ENCODE assay signal across 8 cellular contexts in genomic region chr19:14419038-14419813, GRCh38. TPM values are rescaled to one million over a fixed set of nuclear protein-coding genes. Genes with fewer than 3 reads are reported as not detected.
A peak's percentile ranks its signal among the peaks of the same experiment; 100 is the strongest.
DNase-seq lines count a peak whose midpoint lies in the region; ATAC-seq and TF ChIP-seq lines count a peak whose summit lies in the region.

Gene DDX39A, minus strand, starts transcription at chr19:14419341. Its CDS starts 6,121 bp downstream, at chr19:14413220.

- H3K4me3 Mint-ChIP-seq in T-helper 1 cell treated with Interleukin-12 subunit alpha and Interleukin-12 subunit beta and Interleukin-4 antibody, amounts not matched to agents 30 μg/mL and 1 μg/mL, for 36 hours, result peak within 1 kb of the TSS; percentile 95
- H3K4me3 Mint-ChIP-seq in progenitor cell of endocrine pancreas (ENCODE audit: low read depth), result peak within 1 kb of the TSS; percentile 93

- no peak for TF ChIP-seq CTCF in GM13977 (IDR thresholded peaks at IDR 0.05; ENCODE audit: extremely low read depth, insufficient read depth, missing control alignments)
- TF ChIP-seq CTCF in left ventricle myocardium inferior (IDR thresholded peaks at IDR 0.05; ENCODE audit: borderline replicate concordance), result no peak
- no peak for TF ChIP-seq CTCF in progenitor cell of endocrine pancreas (IDR thresholded peaks at IDR 0.05; ENCODE audit: unreplicated experiment)

- peak within 1 kb of the TSS; percentile 99 for H3K27ac Mint-ChIP-seq in T-helper 1 cell treated with Interleukin-12 subunit alpha and Interleukin-12 subunit beta and Interleukin-4 antibody, amounts not matched to agents 30 μg/mL and 1 μg/mL, for 36 hours
- peak within 1 kb of the TSS; percentile 98 for H3K27ac Mint-ChIP-seq in progenitor cell of endocrine pancreas

- no peaks in the 10 kb centered on the region for H3K9me3 Mint-ChIP-seq in T-helper 1 cell treated with Interleukin-12 subunit alpha and Interleukin-12 subunit beta and Interleukin-4 antibody, amounts not matched to agents 30 μg/mL and 1 μg/mL, for 36 hours
- no peaks in the 10 kb centered on the region for H3K9me3 Mint-ChIP-seq in progenitor cell of endocrine pancreas (ENCODE audit: low read depth)

- DNase-seq in GM13977 (ENCODE audit: low spot score) (peak; percentile 98), NCI-H1694 (lab: John Stamatoyannopoulos, UW) (peak; percentile 99), amniotic stem cell (lab: John Stamatoyannopoulos, UW) (peak; percentile 99), left ventricle myocardium inferior (peak; percentile 98), progenitor cell of endocrine pancreas (ENCODE audit: low spot score, unreplicated experiment) (peak; percentile 89), ureter (ENCODE audit: low spot score) (peak; percentile 99)

- no peaks in the 10 kb centered on the region for H3K9me3 ChIP-seq in left ventricle myocardium inferior (replicated peaks)

- peak within 1 kb of the TSS; percentile 96 for H3K4me3 ChIP-seq in left ventricle myocardium inferior

- in situ Hi-C loops in GM13977 (cut with MboI; ENCODE audit: low pct_unique_long_range_greater_than_20kb, low sequenced_read_pairs, unreplicated experiment), result no loop called here

- H3K27me3 Mint-ChIP-seq in T-helper 1 cell treated with Interleukin-12 subunit alpha and Interleukin-12 subunit beta and Interleukin-4 antibody, amounts not matched to agents 30 μg/mL and 1 μg/mL, for 36 hours (ENCODE audit: low read depth), result no peaks in the 10 kb centered on the region
- no peaks in the 10 kb centered on the region for H3K27me3 Mint-ChIP-seq in progenitor cell of endocrine pancreas

- H3K4me1 Mint-ChIP-seq in T-helper 1 cell treated with Interleukin-12 subunit alpha and Interleukin-12 subunit beta and Interleukin-4 antibody, amounts not matched to agents 30 μg/mL and 1 μg/mL, for 36 hours (ENCODE audit: low read depth), result peaks cover 33% of the 10 kb centered on the region
- H3K4me1 Mint-ChIP-seq in progenitor cell of endocrine pancreas (ENCODE audit: low read depth), result peaks cover 12% of the 10 kb centered on the region

- H3K36me3 ChIP-seq in left ventricle myocardium inferior, result no peaks in the 10 kb centered on the region

- peaks cover 43% of the 10 kb centered on the region for H3K4me1 ChIP-seq in left ventricle myocardium inferior

- ATAC-seq in HG02884 (IDR thresholded peaks at IDR 0.05; ENCODE audit: unreplicated experiment), result peak; percentile 85

- peak within 1 kb of the TSS; percentile 90 for H3K27ac ChIP-seq in left ventricle myocardium inferior (replicated peaks)

- intact Hi-C loops in left ventricle myocardium inferior (cut with micrococcal nuclease), result no loop called here

- H3K27me3 ChIP-seq in left ventricle myocardium inferior (ENCODE audit: low read depth), result no peaks in the 10 kb centered on the region

- H3K36me3 Mint-ChIP-seq in T-helper 1 cell treated with Interleukin-12 subunit alpha and Interleukin-12 subunit beta and Interleukin-4 antibody, amounts not matched to agents 30 μg/mL and 1 μg/mL, for 36 hours (ENCODE audit: low read depth), result peaks cover 18% of the 10 kb centered on the region
- peaks cover 4% of the 10 kb centered on the region for H3K36me3 Mint-ChIP-seq in progenitor cell of endocrine pancreas (ENCODE audit: insufficient read depth)

RNA-seq across cellular contexts. Expression of gene DDX39A, which starts in this region (rescaled TPM):
- total RNA-seq in left ventricle myocardium inferior (33.4 TPM), progenitor cell of endocrine pancreas (66.9 and 74.2 TPM in 2 replicates), ureter (55.2 TPM)

Comparison
In these comparisons a context has a peak if more than half of its experiments do, and no peak if none do; other contexts are left out.
1. Peak in every context shown above with its lines: DNase-seq, ATAC-seq, H3K4me3 ChIP-seq and H3K27ac ChIP-seq.